ENCODE assay signal across 17 cellular contexts in genomic region chr4:19693949-19694597, GRCh38.
DNase-seq lines count a peak whose midpoint lies in the region; ATAC-seq, FAIRE-seq and TF ChIP-seq lines count a peak whose summit lies in the region.
"Had no signal": no experiment of that assay in that cellular context is flagged by ENCODE, and none has a peak within 500 bp of the region (broad histone marks: within the 10 kb centered on the region; RNA-seq: fewer than 3 reads in every experiment).

No MANE protein-coding gene starts in this region.

- no peaks in the 10 kb centered on the region for H3K36me3 Mint-ChIP-seq in memory B cell

- CTCF ChIA-PET in A673 (lab: Charles Lee): no interaction called here
- CTCF ChIA-PET in H1 (lab: Charles Lee; ENCODE audit: partially characterized antibody): interaction anchor here (0.6 kb wide), 1 partner anchor 217 kb away, joined by 3 read pairs; no protein-coding TSS in a partner anchor

- H4K20me1 ChIP-seq in H1 (replicated peaks in 1 of 2; ENCODE audit: control insufficient read depth in 1 of 2, insufficient read depth in 2 of 2, low read length in 2 of 2): no peaks in the 10 kb centered on the region

- H2BK120ac ChIP-seq in H1 (replicated peaks; ENCODE audit: low read depth, low read length): no peak overlapping the region

- no peak overlapping the region for H3K14ac ChIP-seq in H1 (ENCODE audit: insufficient read length)

- no peak overlapping the region for H3K56ac ChIP-seq in H1 (replicated peaks; ENCODE audit: insufficient read length, low read depth, low read length)

- TF ChIP-seq POLR2A in H1 (IDR thresholded peaks at IDR 0.05; ENCODE audit: control extremely low read depth in 1 of 2, low read depth in 2 of 2, low read length in 2 of 2): no peak
- TF ChIP-seq POLR2A in GM12892 (IDR thresholded peaks at IDR 0.05; ENCODE audit: low read depth, low read length): no peak

- H3K79me1 ChIP-seq in H1 (ENCODE audit: low read depth, low read length): no peaks in the 10 kb centered on the region

- no peak overlapping the region for H2BK5ac ChIP-seq in H1 (ENCODE audit: low read depth, low read length)

- H4K8ac ChIP-seq in H1 (ENCODE audit: extremely low read depth, insufficient read depth, low read length): no peak overlapping the region

- peak overlapping the region; percentile 97 for H2AFZ ChIP-seq in H1 (ENCODE audit: low read length)

- no peak overlapping the region for H3K4me2 ChIP-seq in H1 (ENCODE audit: insufficient read depth in 1 of 2, low read depth in 2 of 2, low read length in 2 of 2)

- H4K91ac ChIP-seq in H1 (replicated peaks; ENCODE audit: insufficient read length, low read length): no peak overlapping the region

- H3K4me3 Mint-ChIP-seq in memory B cell: peak overlapping the region; percentile 52
- H3K4me3 Mint-ChIP-seq: activated T-cell treated with anti-CD3 and anti-CD28 coated beads, Interleukin-2, amount 50 U/mL, for 4 hours had no signal

- 77% methylated on average over 6 of the region's 6 CpGs; no CpG with 5 or more reads in 1 of the 2 experiments for WGBS in H1 (ENCODE audit: extremely low coverage in 1 of 2, insufficient coverage in 1 of 2, insufficient read length in 1 of 2, insufficient replicate concordance in 2 of 2, low coverage in 1 of 2, low lambda C conversion rate in 2 of 2, missing lambda C conversion rate in 1 of 2), 2 experiments

- no peaks in the 10 kb centered on the region for H3K36me3 ChIP-seq in A673 (ENCODE audit: insufficient read depth, low read length, poor library complexity, severe bottlenecking)
- H3K36me3 ChIP-seq in H1 (ENCODE audit: control insufficient read depth in 2 of 4, insufficient read depth in 4 of 4, low read length in 3 of 4): no peaks in the 10 kb centered on the region
- H3K36me3 ChIP-seq: pancreas had no signal

- no peak overlapping the region for H3K4me3 ChIP-seq in A673 (ENCODE audit: low read depth, low read length, poor library complexity, severe bottlenecking)
- no peak overlapping the region for H3K4me3 ChIP-seq in H1 (ENCODE audit: extremely low read depth in 1 of 4, insufficient read depth in 2 of 4, low read depth in 3 of 4, low read length in 4 of 4)
- H3K4me3 ChIP-seq: pancreas, SK-N-MC had no signal

- H3K9me3 Mint-ChIP-seq in memory B cell: peaks cover 2% of the 10 kb centered on the region

- no peak overlapping the region for H2BK15ac ChIP-seq in H1 (ENCODE audit: low read length)

- H3K18ac ChIP-seq in H1 (ENCODE audit: extremely low read depth, low read length): no peak overlapping the region

- H3K27me3 Mint-ChIP-seq in memory B cell: no peaks in the 10 kb centered on the region

- no peak overlapping the region for H3K27ac Mint-ChIP-seq in memory B cell

- H3K27ac ChIP-seq in A673 (ENCODE audit: low read depth, low read length, poor library complexity, severe bottlenecking): no peak overlapping the region
- no peak overlapping the region for H3K27ac ChIP-seq in H1 (ENCODE audit: low read depth, low read length)
- H3K27ac ChIP-seq: pancreas, SK-N-MC had no signal

- H3K27me3 ChIP-seq in A673 (replicated peaks; ENCODE audit: insufficient read depth, low read depth, low read length, poor library complexity) (no peaks in the 10 kb centered on the region), H1 (replicated peaks in 1 of 4; ENCODE audit: control insufficient read depth in 3 of 4, extremely low read depth in 1 of 4, insufficient read depth in 3 of 4, low read length in 3 of 4) (no peaks in the 10 kb centered on the region)
- H3K27me3 ChIP-seq: pancreas had no signal

- H3K79me2 ChIP-seq in H1 (ENCODE audit: control insufficient read depth in 1 of 2, insufficient read depth in 2 of 2, low read length in 2 of 2): no peaks in the 10 kb centered on the region

- no peak overlapping the region for H3K9ac ChIP-seq in H1 (replicated peaks in 1 of 4; ENCODE audit: extremely low read depth in 1 of 4, low read depth in 3 of 4, low read length in 3 of 4)

- no peak overlapping the region for H2BK20ac ChIP-seq in H1 (ENCODE audit: low read length)

- TF ChIP-seq CTCF in A673 (conservative IDR thresholded peaks at IDR 0.05; ENCODE audit: low read depth, low read length) (no peak), H1 (IDR thresholded peaks at IDR 0.05; ENCODE audit: control extremely low read depth in 1 of 3, insufficient read depth in 1 of 3, low read depth in 1 of 3, low read length in 3 of 3) (no peak)

- TF ChIP-seq RAD21 in H1 (IDR thresholded peaks at IDR 0.05 in 1 of 2, conservative IDR thresholded peaks at IDR 0.05 in 1 of 2; ENCODE audit: low read depth in 2 of 2, low read length in 2 of 2): no peak

- ATAC-seq in memory B cell (ENCODE audit: low read depth) (peak; percentile 39), esophagus mucosa (no peak)
- ATAC-seq: activated T-cell treated with anti-CD3 and anti-CD28 coated beads, Interleukin-2, amount 50 U/mL, for 4 hours; pancreas had no signal

- no peak overlapping the region for H4K5ac ChIP-seq in H1 (ENCODE audit: insufficient read length, low read depth, low read length)

- H2BK12ac ChIP-seq in H1 (ENCODE audit: low read depth, low read length): no peak overlapping the region

- no peaks in the 10 kb centered on the region for H3K4me1 ChIP-seq in A673 (ENCODE audit: insufficient read depth, low read length, poor library complexity, severe bottlenecking)
- H3K4me1 ChIP-seq in H1 (replicated peaks in 1 of 4; ENCODE audit: control insufficient read depth in 3 of 4, insufficient read depth in 4 of 4, low read length in 3 of 4): no peaks in the 10 kb centered on the region
- H3K4me1 ChIP-seq: pancreas had no signal

- no peak for TF ChIP-seq EP300 in H1 (IDR thresholded peaks at IDR 0.05; ENCODE audit: borderline replicate concordance in 1 of 2, low read depth in 2 of 2, low read length in 2 of 2)

- POLR2A ChIA-PET in A673 (lab: Charles Lee; ENCODE audit: low non-redundant PET): no interaction called here
- POLR2A ChIA-PET in H1 (lab: Charles Lee; ENCODE audit: partially characterized antibody): no interaction called here

- BruUV-seq in A673 (replicated peaks; lab: Mats Ljungman, UMichigan): no TSS peak

- no peak overlapping the region for H2AK5ac ChIP-seq in H1 (ENCODE audit: low read depth, low read length)

- FAIRE-seq in H1 (lab: Jason Lieb, UNC) (no peak), GM12892 (lab: Jason Lieb, UNC) (no peak)
- FAIRE-seq: GM12891, GM19239, pancreas had no signal

- peaks cover 7% of the 10 kb centered on the region for H3K9me3 ChIP-seq in A673 (ENCODE audit: low read depth, low read length, poor library complexity, severe bottlenecking)
- no peaks in the 10 kb centered on the region for H3K9me3 ChIP-seq in H1 (ENCODE audit: insufficient read depth in 2 of 2, low read depth in 1 of 2, low read length in 1 of 2)
- H3K9me3 ChIP-seq: pancreas had no signal

- peaks cover 9% of the 10 kb centered on the region for H3K4me1 Mint-ChIP-seq in memory B cell

- H3K23ac ChIP-seq in H1 (ENCODE audit: insufficient read length): no peak overlapping the region

- H3K23me2 ChIP-seq in H1 (ENCODE audit: low read depth, low read length): no peaks in the 10 kb centered on the region

- H3K4ac ChIP-seq in H1 (replicated peaks; ENCODE audit: insufficient read length, low read depth, low read length): no peak overlapping the region

- peak; percentile 6 for DNase-seq in A673 (ENCODE audit: low spot score)
- DNase-seq in LHCN-M2 (ENCODE audit: low read depth): peak; percentile 8
- no peak for DNase-seq in H1 (ENCODE audit: low read depth in 1 of 2, low spot score in 2 of 2)
- no peak for DNase-seq in memory B cell (ENCODE audit: low spot score in 2 of 2)
- no peak for DNase-seq in SIG-M5 (lab: John Stamatoyannopoulos, UW)
- DNase-seq in GM12892 (ENCODE audit: insufficient read length): no peak
- no peak for DNase-seq in stimulated activated naive CD4-positive, alpha-beta T cell (lab: John Stamatoyannopoulos, UW)
- DNase-seq: activated CD4-positive, CD25-positive, alpha-beta regulatory T cell treated with anti-CD3 and anti-CD28 coated beads, Interleukin-2, amount 50 U/mL, for 72 hours; activated T-cell treated with anti-CD3 and anti-CD28 coated beads, Interleukin-2, amount 50 U/mL, for 4 hours; NCI-H1105; NCI-H526; pancreas; stimulated activated CD4-positive, alpha-beta T cell treated with anti-CD3 and anti-CD28 coated beads, Interleukin-1b, Interleukin-23, amount 100 ng/mL, for 48 hours had no signal

- intact Hi-C loops in A673 (cut with micrococcal nuclease; ENCODE audit: unreplicated experiment): no loop called here

TF ChIP-seq in H1, 55 proteins besides CTCF, POLR2A, EP300 and RAD21:
- no peak for TF ChIP-seq HDAC2 (IDR thresholded peaks at IDR 0.05; ENCODE audit: borderline replicate concordance in 1 of 2, low read depth in 2 of 2, low read length in 2 of 2)

Comparison
In these comparisons a context has a peak if more than half of its experiments do, and no peak if none do; other contexts are left out.
1. DNase-seq: peak in A673 (single experiment) and LHCN-M2 (single experiment); none in H1 (0 of 2), memory B cell (0 of 2), SIG-M5 (single experiment), GM12892 (single experiment) and stimulated activated naive CD4-positive, alpha-beta T cell (0 of 6).